In genomic region chr19:40691421-40692211, GRCh38 we compare ENCODE assay signal across 8 cellular contexts. TPM values are rescaled to one million over a fixed set of nuclear protein-coding genes. Genes with fewer than 3 reads are reported as not detected.
A peak's percentile ranks its signal among the peaks of the same experiment; 100 is the strongest.
DNase-seq lines count a peak whose midpoint lies in the region; ATAC-seq and TF ChIP-seq lines count a peak whose summit lies in the region.

No MANE protein-coding gene starts in this region.

- H4K20me1 ChIP-seq in mammary epithelial cell (ENCODE audit: insufficient read depth, low read length) (no peaks in the 10 kb centered on the region), neural progenitor cell (ENCODE audit: low read depth) (peaks cover 17% of the 10 kb centered on the region)

- peak overlapping the region; percentile 17 for H3K9ac ChIP-seq in mammary epithelial cell (ENCODE audit: insufficient read depth, low read length)
- H3K9ac ChIP-seq in neural progenitor cell: no peak overlapping the region

- ATAC-seq in GM21619 (IDR thresholded peaks at IDR 0.05; ENCODE audit: unreplicated experiment): no peak
- ATAC-seq in GM21723 (IDR thresholded peaks at IDR 0.05; ENCODE audit: unreplicated experiment): no peak
- ATAC-seq in HG03097 (IDR thresholded peaks at IDR 0.05; ENCODE audit: low FRiP score, unreplicated experiment): no peak

- intact Hi-C loops in Calu3 (cut with micrococcal nuclease; ENCODE audit: unreplicated experiment): no loop called here
- intact Hi-C loops in mammary epithelial cell (cut with micrococcal nuclease): loop anchor here (2.0 kb wide), 1 partner anchor 25 kb away; no protein-coding TSS in a partner anchor

- peaks cover 17% of the 10 kb centered on the region for H3K79me2 ChIP-seq in mammary epithelial cell (ENCODE audit: insufficient read depth, low read length)
- peaks cover 20% of the 10 kb centered on the region for H3K79me2 ChIP-seq in neural progenitor cell (ENCODE audit: low read depth)

- H3K27ac ChIP-seq in mammary epithelial cell (ENCODE audit: insufficient read depth, low read depth, low read length): peak overlapping the region; percentile 50
- H3K27ac ChIP-seq in neural progenitor cell: no peak overlapping the region

- WGBS in mammary epithelial cell (ENCODE audit: low coverage, missing lambda C conversion rate): 73% methylated on average over 12 of the region's 24 CpGs

- dilution Hi-C loops in mammary epithelial cell (cut with HindIII; ENCODE audit: low sequenced_read_pairs): loop anchor here (10.0 kb wide), 1 partner anchor 137 kb away; no protein-coding TSS in a partner anchor

- H3K27me3 ChIP-seq in mammary epithelial cell (ENCODE audit: insufficient read depth, low read length) (no peaks in the 10 kb centered on the region), neural progenitor cell (no peaks in the 10 kb centered on the region)

- peak overlapping the region; percentile 94 for H3K4me2 ChIP-seq in mammary epithelial cell (ENCODE audit: insufficient read depth, low read depth, low read length)
- peak overlapping the region; percentile 93 for H3K4me2 ChIP-seq in neural progenitor cell

- H3K9me3 ChIP-seq in mammary epithelial cell (replicated peaks; ENCODE audit: insufficient read depth, low read length) (no peaks in the 10 kb centered on the region), neural progenitor cell (ENCODE audit: low read depth) (no peaks in the 10 kb centered on the region)

- BruUV-seq in Calu3 (replicated peaks; lab: Mats Ljungman, UMichigan) (no TSS peak), mammary epithelial cell (replicated peaks; lab: Mats Ljungman, UMichigan) (no TSS peak)

- no peaks in the 10 kb centered on the region for H3K9me3 Mint-ChIP-seq in Calu3 (ENCODE audit: low read depth, unreplicated experiment)
- H3K9me3 Mint-ChIP-seq in neural progenitor cell: no peaks in the 10 kb centered on the region

- no peaks in the 10 kb centered on the region for H3K27me3 Mint-ChIP-seq in Calu3 (ENCODE audit: unreplicated experiment)
- H3K27me3 Mint-ChIP-seq in neural progenitor cell (ENCODE audit: insufficient read depth, low read depth): peaks cover 4% of the 10 kb centered on the region

- H3K4me3 Mint-ChIP-seq in Calu3 (ENCODE audit: low read depth, unreplicated experiment) (no peak overlapping the region), neural progenitor cell (peak overlapping the region; percentile 65)

- TF ChIP-seq CTCF in Calu3 (IDR thresholded peaks at IDR 0.05; ENCODE audit: unreplicated experiment) (no peak), NB4 (IDR thresholded peaks at IDR 0.05; ENCODE audit: low read depth, low read length) (no peak), mammary epithelial cell (conservative IDR thresholded peaks at IDR 0.05 in 1 of 2, IDR thresholded peaks at IDR 0.05 in 1 of 2; ENCODE audit: extremely low read depth in 1 of 2, insufficient read depth in 1 of 2, low read depth in 1 of 2, low read length in 2 of 2) (no peak), neural progenitor cell (IDR thresholded peaks at IDR 0.05) (no peak)

- H3K36me3 ChIP-seq in mammary epithelial cell (ENCODE audit: insufficient read depth, low read length) (peaks cover 7% of the 10 kb centered on the region), neural progenitor cell (no peaks in the 10 kb centered on the region)

- H3K4me1 Mint-ChIP-seq in Calu3 (ENCODE audit: low read depth, unreplicated experiment) (no peaks in the 10 kb centered on the region), neural progenitor cell (peaks cover 8% of the 10 kb centered on the region)

- DNase-seq in Calu3 (no peak), NB4 (ENCODE audit: low read depth) (peak; percentile 37), mammary epithelial cell (no peak), neural progenitor cell (ENCODE audit: low spot score) (peak; percentile 28), NOMO-1 (lab: John Stamatoyannopoulos, UW; ENCODE audit: unreplicated experiment in 2 of 2) (no peak)

- H3K36me3 Mint-ChIP-seq in Calu3 (ENCODE audit: insufficient read depth, unreplicated experiment): peaks cover 57% of the 10 kb centered on the region
- peaks cover 11% of the 10 kb centered on the region for H3K36me3 Mint-ChIP-seq in neural progenitor cell

- in situ Hi-C loops in mammary epithelial cell (cut with MboI; ENCODE audit: low sequenced_read_pairs in 2 of 2): no loop called here

- H3K27ac Mint-ChIP-seq in Calu3 (ENCODE audit: unreplicated experiment) (peak overlapping the region; percentile 94), neural progenitor cell (no peak overlapping the region)

- peaks cover 13% of the 10 kb centered on the region for H3F3A ChIP-seq in neural progenitor cell (ENCODE audit: low read depth)

- no peak overlapping the region for H3K4me3 ChIP-seq in NB4 (ENCODE audit: low read depth, low read length)
- H3K4me3 ChIP-seq in mammary epithelial cell (replicated peaks in 1 of 3; ENCODE audit: insufficient read depth in 1 of 3, low read depth in 2 of 3, low read length in 3 of 3): no peak overlapping the region
- no peak overlapping the region for H3K4me3 ChIP-seq in neural progenitor cell

- H2AFZ ChIP-seq in mammary epithelial cell (ENCODE audit: low read depth, low read length): peak overlapping the region; percentile 86
- H2AFZ ChIP-seq in neural progenitor cell (replicated peaks): no peak overlapping the region

- TF ChIP-seq POLR2A in NB4 (IDR thresholded peaks at IDR 0.05; ENCODE audit: extremely low read depth, insufficient read length): no peak

- CTCF ChIA-PET in Calu3 (lab: Charles Lee) (interaction anchor here (0.7 kb wide), 2 partner anchors 86 to 314 kb away, joined by 4 read pairs; no protein-coding TSS in a partner anchor), mammary epithelial cell (lab: Charles Lee; ENCODE audit: low non-redundant PET) (no interaction called here)

- H3K4me1 ChIP-seq in mammary epithelial cell (ENCODE audit: insufficient read depth, low read length): peaks cover 18% of the 10 kb centered on the region
- H3K4me1 ChIP-seq in neural progenitor cell: peaks cover 5% of the 10 kb centered on the region

RNA-seq across cellular contexts. Expression of gene NUMBL, which starts 1.2 kb away (rescaled TPM):
- 21.4 and 25.3 TPM in 2 replicates for total RNA-seq in Calu3 (2022)
- total RNA-seq in mammary epithelial cell: 10 to 100 TPM; 12.5 to 21.2 TPM
- polyA plus RNA-seq in mammary epithelial cell: 9.3 TPM
- 15.8 TPM for polyA minus RNA-seq in mammary epithelial cell
- total RNA-seq in neural progenitor cell (ENCODE audit: low replicate concordance): 6.4 and 19.8 TPM in 2 replicates

RNA-seq across cellular contexts. Expression of gene COQ8B, which starts 25.1 kb away (rescaled TPM):
- 55.9 and 62.7 TPM in 2 replicates for total RNA-seq in Calu3 (2022)
- total RNA-seq in mammary epithelial cell: 10 to 100 TPM; 23.8 to 32.0 TPM
- 23.0 TPM for polyA plus RNA-seq in mammary epithelial cell
- 39.1 TPM for polyA minus RNA-seq in mammary epithelial cell
- total RNA-seq in neural progenitor cell (ENCODE audit: low replicate concordance): 27.7 and 89.7 TPM in 2 replicates

RNA-seq across cellular contexts. Expression of gene ITPKC, which starts 25.3 kb away (rescaled TPM):
- total RNA-seq in Calu3 (2022): 25.3 and 32.0 TPM in 2 replicates
- 10 to 100 TPM; 38.7 to 40.0 TPM for total RNA-seq in mammary epithelial cell
- 25.4 TPM for polyA plus RNA-seq in mammary epithelial cell
- polyA minus RNA-seq in mammary epithelial cell: 36.0 TPM
- 6.5 and 12.4 TPM in 2 replicates for total RNA-seq in neural progenitor cell (ENCODE audit: low replicate concordance)

RNA-seq across cellular contexts. Expression of gene ACTMAP, which starts 58.7 kb away (rescaled TPM):
- total RNA-seq in Calu3 (2022) (17.8 and 20.2 TPM in 2 replicates), mammary epithelial cell (10 to 100 TPM in 1 of 2 donors, 1 to 10 TPM in 1; 1.0 to 15.2 TPM), neural progenitor cell (ENCODE audit: low replicate concordance) (1.9 and 4.3 TPM in 2 replicates)
- 3.2 TPM for polyA plus RNA-seq in mammary epithelial cell
- polyA minus RNA-seq in mammary epithelial cell: 6.4 TPM

RNA-seq across cellular contexts. Expression of gene SNRPA, which starts 59.4 kb away (rescaled TPM):
- total RNA-seq in Calu3 (2022) (95.4 and 102 TPM in 2 replicates), mammary epithelial cell (10 to 100 TPM; 28.2 to 99.3 TPM), neural progenitor cell (ENCODE audit: low replicate concordance) (112 and 179 TPM in 2 replicates)
- 117 TPM for polyA plus RNA-seq in mammary epithelial cell
- polyA minus RNA-seq in mammary epithelial cell: 257 TPM

Comparison
In these comparisons a context has a peak if more than half of its experiments do, and no peak if none do; other contexts are left out.
1. DNase-seq: peak in NB4 (single experiment) and neural progenitor cell (single experiment); none in Calu3 (single experiment), mammary epithelial cell (single experiment) and NOMO-1 (0 of 2).